28 cellular contexts compared by ENCODE assay signal in the genomic region with DNA sequence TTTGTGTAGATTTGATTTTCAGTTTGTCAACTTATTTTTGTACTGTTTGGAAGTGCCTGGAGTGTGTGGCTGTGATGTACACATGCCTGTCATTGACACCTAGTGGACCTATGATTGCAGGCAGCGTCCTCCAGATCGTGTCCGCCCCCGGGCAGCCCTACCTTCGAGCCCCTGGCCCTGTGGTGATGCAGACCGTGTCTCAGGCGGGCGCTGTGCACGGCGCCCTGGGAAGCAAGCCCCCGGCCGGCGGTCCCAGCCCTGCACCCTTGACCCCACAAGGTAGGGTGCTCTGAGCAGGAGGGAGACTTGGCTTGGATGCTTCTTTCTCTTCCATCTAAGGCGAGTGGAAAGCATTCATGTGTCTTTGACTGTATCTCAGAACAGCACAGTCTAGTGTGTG.
"Had no signal": no experiment of that assay in that cellular context is flagged by ENCODE, and none has a peak within 500 bp of the region (broad histone marks: within the 10 kb centered on the region; RNA-seq: fewer than 3 reads in every experiment).

No MANE protein-coding gene starts in this region.

- H3K4me1 ChIP-seq: ascending aorta had no signal

- H3K27ac ChIP-seq: ascending aorta, cardiac muscle cell, VCaP had no signal

- H3K4me3 ChIP-seq: ascending aorta, cardiac muscle cell had no signal

- ATAC-seq: activated CD8-positive, alpha-beta T cell treated with anti-CD3 and anti-CD28 coated beads for 36 hours; activated naive CD8-positive, alpha-beta T cell treated with anti-CD3 and anti-CD28 coated beads, Interleukin-2, amount 50 U/mL, for 24 hours; activated T-cell treated with anti-CD3 and anti-CD28 coated beads, Interleukin-2, amount 50 U/mL, for 4 hours; activated T-cell treated with anti-CD3 and anti-CD28 coated beads, Interleukin-2, amount 50 U/mL, for 72 hours; activated T-helper 17 cell treated with anti-CD3 and anti-CD28 coated beads, Interleukin-2, amount 50 U/mL, for 72 hours had no signal

- H3K9me3 ChIP-seq: ascending aorta had no signal

- DNase-seq: activated B cell treated with CpG ODN at 0.5 μM for 24 hours; activated CD4-positive, alpha-beta memory T cell treated with anti-CD3 and anti-CD28 coated beads for 36 hours; activated CD4-positive, alpha-beta T cell treated with anti-CD3 and anti-CD28 coated beads for 4 hours; activated CD4-positive, alpha-beta T cell treated with anti-CD3 and anti-CD28 coated beads, Interleukin-2, amount 10 ng/mL, durations not matched to agents 24 days and 14 days; activated CD4-positive, alpha-beta T cell treated with anti-CD3 and anti-CD28 coated beads, Interleukin-2, amount 50 U/mL, for 1 hour; activated CD4-positive, alpha-beta T cell treated with anti-CD3 and anti-CD28 coated beads, Interleukin-2, amount 50 U/mL, for 4 hours; activated CD4-positive, CD25-positive, alpha-beta regulatory T cell treated with anti-CD3 and anti-CD28 coated beads, Interleukin-2, amount 50 U/mL, for 72 hours; activated CD8-positive, alpha-beta memory T cell treated with anti-CD3 and anti-CD28 coated beads, Interleukin-2, amount 50 U/mL, for 4 hours; activated CD8-positive, alpha-beta T cell treated with anti-CD3 and anti-CD28 coated beads for 36 hours; activated naive CD4-positive, alpha-beta T cell treated with anti-CD3 and anti-CD28 coated beads, Interleukin-2, amount 10 ng/mL, durations not matched to agents 7 days and 5 days; activated naive CD4-positive, alpha-beta T cell treated with Interleukin-2 at 50 U/mL for 16 hours; activated naive CD8-positive, alpha-beta T cell treated with anti-CD3 and anti-CD28 coated beads, Interleukin-2, amount 10 ng/mL, durations not matched to agents 7 days and 5 days; activated naive CD8-positive, alpha-beta T cell treated with anti-CD3 and anti-CD28 coated beads, Interleukin-2, amount 50 U/mL, for 24 hours; activated T-cell treated with anti-CD3 and anti-CD28 coated beads for 4 hours; activated T-cell treated with anti-CD3 and anti-CD28 coated beads, Interleukin-2, amount 50 U/mL, for 1 hour; activated T-cell treated with anti-CD3 and anti-CD28 coated beads, Interleukin-2, amount 50 U/mL, for 4 hours; activated T-cell treated with anti-CD3 and anti-CD28 coated beads, Interleukin-2, amount 50 U/mL, for 72 hours; amygdala; anterior cingulate cortex; caudate nucleus; cerebellar nuclear complex; T-helper 1 cell; T-helper 2 cell; T-helper 9 cell had no signal

- H3K27me3 ChIP-seq: ascending aorta, cardiac muscle cell had no signal
